Comparison of ENCODE assay signal across 10 cellular contexts in genomic region chr21:35226302-35226701, GRCh38.
DNase-seq lines count a peak whose midpoint lies in the region; ATAC-seq and TF ChIP-seq lines count a peak whose summit lies in the region.
"Had no signal": no experiment of that assay in that cellular context is flagged by ENCODE, and none has a peak within 500 bp of the region (broad histone marks: within the 10 kb centered on the region; RNA-seq: fewer than 3 reads in every experiment).

No MANE protein-coding gene starts in this region.

- no peaks in the 10 kb centered on the region for H3K9me3 ChIP-seq in MG63

- H3K27me3 Mint-ChIP-seq in central memory CD8-positive, alpha-beta T cell = no peaks in the 10 kb centered on the region
- H3K27me3 Mint-ChIP-seq in natural killer cell (ENCODE audit: low read depth in 2 of 2) = peaks cover 3 to 9% of the 10 kb centered on the region in 2 donors
- H3K27me3 Mint-ChIP-seq: type B pancreatic cell had no signal

- DNase-seq in MG63 (peak; percentile 61), natural killer cell (no peak), DMS79 treated with DMSO at 0.1 percent for 48 hours (lab: John Stamatoyannopoulos, UW) (no peak), NCI-H187 (lab: John Stamatoyannopoulos, UW) (no peak), hippocampal formation (lab: John Stamatoyannopoulos, UW) (no peak)
- DNase-seq in central memory CD8-positive, alpha-beta T cell (ENCODE audit: low spot score in 2 of 2) = no peak
- DNase-seq: activated CD4-positive, alpha-beta memory T cell treated with anti-CD3 and anti-CD28 coated beads, Interleukin-2, amount 10 ng/mL, durations not matched to agents 7 days and 5 days had no signal

- peak overlapping the region; percentile 34 for H3K27ac ChIP-seq in C4-2B

- H3K4me1 Mint-ChIP-seq in central memory CD8-positive, alpha-beta T cell = peaks cover 47% of the 10 kb centered on the region
- H3K4me1 Mint-ChIP-seq in natural killer cell = peaks cover 35 to 41% of the 10 kb centered on the region in 2 donors

- peak overlapping the region; percentile 93 for H3K27ac Mint-ChIP-seq in central memory CD8-positive, alpha-beta T cell (ENCODE audit: low read depth)
- peak overlapping the region; percentile 70 to 79 for H3K27ac Mint-ChIP-seq in natural killer cell
- H3K27ac Mint-ChIP-seq: activated CD4-positive, alpha-beta memory T cell treated with anti-CD3 and anti-CD28 coated beads, Interleukin-2, amount 10 ng/mL, durations not matched to agents 7 days and 5 days; type B pancreatic cell had no signal

- peaks cover 5% of the 10 kb centered on the region for H3K36me3 Mint-ChIP-seq in central memory CD8-positive, alpha-beta T cell (ENCODE audit: insufficient read depth)
- H3K36me3 Mint-ChIP-seq in natural killer cell = no peaks in the 10 kb centered on the region
- H3K36me3 Mint-ChIP-seq: type B pancreatic cell had no signal

- no peaks in the 10 kb centered on the region for H3K36me3 ChIP-seq in MG63

- peak overlapping the region; percentile 62 for H3K4me3 Mint-ChIP-seq in central memory CD8-positive, alpha-beta T cell
- no peak overlapping the region for H3K4me3 Mint-ChIP-seq in natural killer cell
- H3K4me3 Mint-ChIP-seq: activated CD4-positive, alpha-beta memory T cell treated with anti-CD3 and anti-CD28 coated beads, Interleukin-2, amount 10 ng/mL, durations not matched to agents 7 days and 5 days; type B pancreatic cell had no signal

- intact Hi-C loops in natural killer cell (cut with micrococcal nuclease) = no loop called here

- H3K4me3 ChIP-seq in MG63 = no peak overlapping the region

- TF ChIP-seq CTCF in C4-2B (conservative IDR thresholded peaks at IDR 0.05) = no peak
- no peak for TF ChIP-seq CTCF in natural killer cell (IDR thresholded peaks at IDR 0.05)

- ATAC-seq in central memory CD8-positive, alpha-beta T cell (replicated peaks; ENCODE audit: extremely low read depth, poor library complexity, severe bottlenecking) = no peak
- ATAC-seq in natural killer cell = no peak
- ATAC-seq in GM19467 (IDR thresholded peaks at IDR 0.05; ENCODE audit: unreplicated experiment) = no peak

- no peaks in the 10 kb centered on the region for H3K9me3 Mint-ChIP-seq in central memory CD8-positive, alpha-beta T cell
- no peaks in the 10 kb centered on the region for H3K9me3 Mint-ChIP-seq in natural killer cell
- H3K9me3 Mint-ChIP-seq: activated CD4-positive, alpha-beta memory T cell treated with anti-CD3 and anti-CD28 coated beads, Interleukin-2, amount 10 ng/mL, durations not matched to agents 7 days and 5 days; type B pancreatic cell had no signal

- H3K27me3 ChIP-seq in MG63 = no peaks in the 10 kb centered on the region
